ENCODE assay signal across 1 cellular context in the genomic region with DNA sequence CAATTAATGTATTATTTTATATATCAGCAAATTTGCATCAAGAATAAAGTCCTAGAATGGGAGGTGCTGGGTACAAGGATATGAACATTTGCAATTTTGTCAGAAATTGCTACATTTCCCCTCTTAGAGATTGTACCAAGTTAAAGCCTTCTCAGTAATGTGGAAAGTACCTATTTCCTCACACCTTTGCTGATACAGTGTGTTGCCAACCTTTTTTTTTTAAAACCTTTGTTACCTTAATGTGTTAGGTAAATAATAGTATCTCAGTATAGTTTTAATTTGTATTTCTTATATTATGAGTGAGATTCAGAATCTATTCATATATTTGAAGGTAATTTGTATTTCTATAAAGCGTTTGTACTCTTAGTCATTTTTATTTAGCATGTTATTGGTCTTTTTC.
TF ChIP-seq lines count a peak whose summit lies in the region.

No MANE protein-coding gene starts in this region.

TF ChIP-seq in GM12878, 131 proteins besides CTCF, POLR2A, EP300 and RAD21 (continued from another document):
- TF ChIP-seq, protein P1, sequence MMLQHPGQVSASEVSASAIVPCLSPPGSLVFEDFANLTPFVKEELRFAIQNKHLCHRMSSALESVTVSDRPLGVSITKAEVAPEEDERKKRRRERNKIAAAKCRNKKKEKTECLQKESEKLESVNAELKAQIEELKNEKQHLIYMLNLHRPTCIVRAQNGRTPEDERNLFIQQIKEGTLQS (IDR thresholded peaks at IDR 0.05; ENCODE audit: borderline replicate concordance, extremely low read depth, low read depth, low read length), result no peak
- TF ChIP-seq MTA2 (IDR thresholded peaks at IDR 0.05; ENCODE audit: low read depth), result no peak
- no peak for TF ChIP-seq HDAC6 (IDR thresholded peaks at IDR 0.05; ENCODE audit: unreplicated experiment)
- no peak for TF ChIP-seq JUND (IDR thresholded peaks at IDR 0.05; ENCODE audit: low read depth, low read length)
- TF ChIP-seq ZSCAN29 (IDR thresholded peaks at IDR 0.05), result no peak
- TF ChIP-seq POLR2AphosphoS2 (IDR thresholded peaks at IDR 0.05; ENCODE audit: low read depth, low read length), result no peak
